In genomic region chr13:79874396-79875360, GRCh38 we compare ENCODE assay signal across 16 cellular contexts.
DNase-seq lines count a peak whose midpoint lies in the region; ATAC-seq and FAIRE-seq lines count a peak whose summit lies in the region.
"Had no signal": no experiment of that assay in that cellular context is flagged by ENCODE, and none has a peak within 500 bp of the region (broad histone marks: within the 10 kb centered on the region; RNA-seq: fewer than 3 reads in every experiment).

No MANE protein-coding gene starts in this region.

- DNase-seq in activated T-cell treated with anti-CD3 and anti-CD28 coated beads, Interleukin-2, amount 50 U/mL, for 72 hours: peak in 1 of 2 donors; percentile 2
- no peak for DNase-seq in activated T-cell treated with anti-CD3 and anti-CD28 coated beads, Interleukin-2, amount 50 U/mL, for 1 hour
- DNase-seq in RCC 7860 (ENCODE audit: low spot score) (peak; percentile 28), H4 (ENCODE audit: low spot score) (no peak), HT-29 (ENCODE audit: low spot score) (no peak)
- DNase-seq: CD8-positive, alpha-beta memory T cell; effector CD4-positive, alpha-beta T cell; GF-D8; testis had no signal

- no peaks in the 10 kb centered on the region for H3K36me3 ChIP-seq in thymus (ENCODE audit: control insufficient read depth, insufficient read depth)

- H3K27ac Mint-ChIP-seq in activated T-cell treated with anti-CD3 and anti-CD28 coated beads, Interleukin-2, amount 50 U/mL, for 72 hours: no peak overlapping the region
- H3K27ac Mint-ChIP-seq: CD8-positive, alpha-beta memory T cell had no signal

- no peaks in the 10 kb centered on the region for H3K27me3 ChIP-seq in thymus (ENCODE audit: control insufficient read depth, insufficient read depth)
- H3K27me3 ChIP-seq: testis had no signal

- no peaks in the 10 kb centered on the region for H3K9me3 ChIP-seq in thymus (ENCODE audit: control insufficient read depth)
- H3K9me3 ChIP-seq: A549, testis had no signal

- H3K36me3 Mint-ChIP-seq in activated T-cell treated with anti-CD3 and anti-CD28 coated beads, Interleukin-2, amount 50 U/mL, for 72 hours (ENCODE audit: insufficient read depth in 2 of 2): no peaks in the 10 kb centered on the region
- H3K36me3 Mint-ChIP-seq: CD8-positive, alpha-beta memory T cell had no signal

- H3K9me3 Mint-ChIP-seq in activated T-cell treated with anti-CD3 and anti-CD28 coated beads, Interleukin-2, amount 50 U/mL, for 72 hours: no peaks in the 10 kb centered on the region

- no peak for FAIRE-seq in RCC 7860 (lab: Jason Lieb, UNC)
- FAIRE-seq: A549, GM18507 had no signal

- no peak overlapping the region for H3K4me3 Mint-ChIP-seq in activated T-cell treated with anti-CD3 and anti-CD28 coated beads, Interleukin-2, amount 50 U/mL, for 72 hours
- H3K4me3 Mint-ChIP-seq: CD8-positive, alpha-beta memory T cell; neural crest cell had no signal

- no peaks in the 10 kb centered on the region for H3K27me3 Mint-ChIP-seq in activated T-cell treated with anti-CD3 and anti-CD28 coated beads, Interleukin-2, amount 50 U/mL, for 72 hours (ENCODE audit: low read depth)
- H3K27me3 Mint-ChIP-seq: CD8-positive, alpha-beta memory T cell had no signal

- peak overlapping the region; percentile 26 for H3K27ac ChIP-seq in thymus (ENCODE audit: low read depth)
- H3K27ac ChIP-seq: A549, testis, VCaP had no signal

- WGBS in thymus: 83% methylated on average over 5 of the region's 5 CpGs

- peaks cover 13% of the 10 kb centered on the region for H3K4me1 ChIP-seq in thymus (ENCODE audit: control insufficient read depth, insufficient read depth, low read length)
- H3K4me1 ChIP-seq: A549, testis had no signal

- H3K4me1 Mint-ChIP-seq in activated T-cell treated with anti-CD3 and anti-CD28 coated beads, Interleukin-2, amount 50 U/mL, for 72 hours (ENCODE audit: low read depth): no peaks in the 10 kb centered on the region
- H3K4me1 Mint-ChIP-seq: CD8-positive, alpha-beta memory T cell had no signal

- peak; percentile 54 to 64 for ATAC-seq in activated T-cell treated with anti-CD3 and anti-CD28 coated beads, Interleukin-2, amount 50 U/mL, for 72 hours (replicated peaks in 1 of 2)
- ATAC-seq in esophagus mucosa (peak; percentile 62), GM18517 (IDR thresholded peaks at IDR 0.05; ENCODE audit: unreplicated experiment) (no peak)
- ATAC-seq: A549 had no signal

- no peak overlapping the region for H3K4me3 ChIP-seq in thymus (ENCODE audit: low read length)
- H3K4me3 ChIP-seq: A549, testis had no signal
